In genomic region chr13:60646600-60646999, GRCh38 we compare ENCODE assay signal across 14 cellular contexts.
DNase-seq lines count a peak whose midpoint lies in the region; ATAC-seq and TF ChIP-seq lines count a peak whose summit lies in the region.
"Had no signal": no experiment of that assay in that cellular context is flagged by ENCODE, and none has a peak within 500 bp of the region (broad histone marks: within the 10 kb centered on the region; RNA-seq: fewer than 3 reads in every experiment).

No MANE protein-coding gene starts in this region.

- H3K79me1 ChIP-seq in H9 (ENCODE audit: insufficient read depth, low read depth, low read length, poor library complexity, severe bottlenecking), result no peaks in the 10 kb centered on the region

- H3K4me3 ChIP-seq in endodermal cell (ENCODE audit: low read length) (no peak overlapping the region), neural progenitor cell (no peak overlapping the region)

- no peak overlapping the region for H2BK5ac ChIP-seq in H9 (ENCODE audit: insufficient read length, low read length)

- H3K4me2 ChIP-seq in H9 (ENCODE audit: insufficient read depth, insufficient read length, low read length) (no peak overlapping the region), neural progenitor cell (peak overlapping the region; percentile 39)

- no peak overlapping the region for H4K8ac ChIP-seq in H9 (replicated peaks; ENCODE audit: insufficient read length, low read depth, low read length)

- H3K23me2 ChIP-seq in H9 (ENCODE audit: insufficient read length, low read depth, low read length, poor library complexity, severe bottlenecking), result no peaks in the 10 kb centered on the region

- TF ChIP-seq CTCF in H9 (conservative IDR thresholded peaks at IDR 0.05), result no peak
- no peak for TF ChIP-seq CTCF in endodermal cell (conservative IDR thresholded peaks at IDR 0.05)
- no peak for TF ChIP-seq CTCF in neural progenitor cell (IDR thresholded peaks at IDR 0.05)

- no peak overlapping the region for H3K56ac ChIP-seq in H9 (ENCODE audit: insufficient read length, low read depth, low read length)

- no peak overlapping the region for H3T11ph ChIP-seq in H9 (ENCODE audit: low read length)

- no peak overlapping the region for H3K27ac ChIP-seq in H9 (ENCODE audit: insufficient read length, low read depth, low read length)
- H3K27ac ChIP-seq in endodermal cell (ENCODE audit: low read depth, low read length), result no peak overlapping the region
- no peak overlapping the region for H3K27ac ChIP-seq in neural progenitor cell

- H3K9me3 ChIP-seq in H9 (ENCODE audit: control insufficient read depth, low read depth, low read length), result no peaks in the 10 kb centered on the region
- H3K9me3 ChIP-seq in endodermal cell (ENCODE audit: control insufficient read depth, low read length), result no peaks in the 10 kb centered on the region
- no peaks in the 10 kb centered on the region for H3K9me3 ChIP-seq in neural progenitor cell (ENCODE audit: low read depth)
- H3K9me3 ChIP-seq: Caco-2 had no signal

- no peaks in the 10 kb centered on the region for H4K20me1 ChIP-seq in H9 (ENCODE audit: control insufficient read depth, insufficient read depth, insufficient read length)
- H4K20me1 ChIP-seq in neural progenitor cell (ENCODE audit: low read depth), result no peaks in the 10 kb centered on the region

- H2AK5ac ChIP-seq in H9 (ENCODE audit: insufficient read length, low read length), result no peak overlapping the region

- no peak overlapping the region for H3K23ac ChIP-seq in H9 (ENCODE audit: insufficient read length, low read depth, low read length)

- no peak overlapping the region for H4K91ac ChIP-seq in H9 (ENCODE audit: insufficient read length, low read depth, low read length)

- no peak overlapping the region for H3K4me3 Mint-ChIP-seq in H9
- no peak overlapping the region for H3K4me3 Mint-ChIP-seq in endodermal cell
- H3K4me3 Mint-ChIP-seq in neural progenitor cell, result no peak overlapping the region
- H3K4me3 Mint-ChIP-seq: CD14-positive monocyte; CD8-positive, alpha-beta memory T cell had no signal

- H3K18ac ChIP-seq in H9 (ENCODE audit: insufficient read length, low read depth, low read length), result no peak overlapping the region

- no peak overlapping the region for H3K4ac ChIP-seq in H9 (ENCODE audit: low read depth, low read length)

- H3K27me3 Mint-ChIP-seq in H9 (ENCODE audit: low read depth) (no peaks in the 10 kb centered on the region; the same call in 1 of the 2 replicates), endodermal cell (ENCODE audit: insufficient read depth) (no peaks in the 10 kb centered on the region), neural progenitor cell (ENCODE audit: insufficient read depth, low read depth) (peaks cover 6% of the 10 kb centered on the region)
- H3K27me3 Mint-ChIP-seq: CD8-positive, alpha-beta memory T cell had no signal

- no peak overlapping the region for H4K5ac ChIP-seq in H9 (ENCODE audit: insufficient read length, low read depth, low read length)

- no peaks in the 10 kb centered on the region for H3F3A ChIP-seq in neural progenitor cell (ENCODE audit: low read depth)

- no peak overlapping the region for H2BK20ac ChIP-seq in H9 (ENCODE audit: low read depth, low read length, poor library complexity, severe bottlenecking)

- H3K27me3 ChIP-seq in H9 (ENCODE audit: insufficient read depth, low read length) (no peaks in the 10 kb centered on the region), endodermal cell (ENCODE audit: control insufficient read depth, insufficient read depth, low read length, poor library complexity, severe bottlenecking) (no peaks in the 10 kb centered on the region), neural progenitor cell (no peaks in the 10 kb centered on the region)

- H3K4me1 ChIP-seq in H9 (ENCODE audit: insufficient read depth, low read length) (peaks cover 9% of the 10 kb centered on the region; the same call in 1 of the 2 replicates), endodermal cell (ENCODE audit: control insufficient read depth, insufficient read depth, low read length) (no peaks in the 10 kb centered on the region), neural progenitor cell (peaks cover 29% of the 10 kb centered on the region)
- H3K4me1 ChIP-seq: Caco-2 had no signal

- no CpG with 5 or more reads among the region's 3 CpGs for WGBS in H9 (ENCODE audit: extremely low coverage, insufficient read length, low lambda C conversion rate)
- WGBS in endodermal cell (ENCODE audit: insufficient coverage in 1 of 2, insufficient read length in 1 of 2), 2 experiments, result 84 to 100% methylated on average over 1 to 3 of the region's 3 CpGs

- H2BK120ac ChIP-seq in H9 (ENCODE audit: low read depth, low read length, poor library complexity, severe bottlenecking), result no peak overlapping the region

- no peak overlapping the region for H2BK12ac ChIP-seq in H9 (ENCODE audit: insufficient read length, low read depth, low read length)

- DNase-seq in H9 (no peak), RPMI8226 (peak; percentile 8), endodermal cell (peak; percentile 63), neural progenitor cell (ENCODE audit: low spot score) (peak; percentile 23), NOMO-1 treated with DMSO at 0.1 percent for 48 hours (lab: John Stamatoyannopoulos, UW; ENCODE audit: unreplicated experiment) (no peak), NCI-H1436 (lab: John Stamatoyannopoulos, UW) (no peak)
- DNase-seq in stimulated activated naive CD8-positive, alpha-beta T cell treated with anti-CD3 and anti-CD28 coated beads, Interleukin-15, Interleukin-2, amounts not matched to agents 100 U/mL and 50 U/mL, for 24 hours, result no peak
- DNase-seq: Caco-2; CD8-positive, alpha-beta memory T cell; DND-41; GDM1; H7; IMR-90 had no signal

- ATAC-seq in stimulated activated naive CD8-positive, alpha-beta T cell treated with anti-CD3 and anti-CD28 coated beads, Interleukin-15, Interleukin-2, amounts not matched to agents 100 U/mL and 50 U/mL, for 24 hours, result no peak

- H3K36me3 Mint-ChIP-seq in H9 (ENCODE audit: insufficient read depth in 1 of 3, low read depth in 3 of 3), result peaks cover 0 to 4% (median 0%) of the 10 kb centered on the region in 3 experiments; a peak in 3 of 7 replicates
- no peaks in the 10 kb centered on the region for H3K36me3 Mint-ChIP-seq in endodermal cell (ENCODE audit: low read depth)
- H3K36me3 Mint-ChIP-seq in neural progenitor cell, result peaks cover 2% of the 10 kb centered on the region
- H3K36me3 Mint-ChIP-seq: CD14-positive monocyte; CD8-positive, alpha-beta memory T cell had no signal

- H3K79me2 ChIP-seq in H9 (ENCODE audit: insufficient read depth, low read length) (no peaks in the 10 kb centered on the region), neural progenitor cell (ENCODE audit: low read depth) (no peaks in the 10 kb centered on the region)

- no peaks in the 10 kb centered on the region for H3K36me3 ChIP-seq in endodermal cell (ENCODE audit: control insufficient read depth, insufficient read depth, low read length)
- H3K36me3 ChIP-seq in neural progenitor cell, result no peaks in the 10 kb centered on the region

- H3K9ac ChIP-seq in H9 (ENCODE audit: extremely low read depth, insufficient read length, low read length), result no peak overlapping the region
- H3K9ac ChIP-seq in endodermal cell (ENCODE audit: extremely low read depth, low read length, poor library complexity, severe bottlenecking), result no peak overlapping the region
- no peak overlapping the region for H3K9ac ChIP-seq in neural progenitor cell

- no peak overlapping the region for H2BK15ac ChIP-seq in H9 (ENCODE audit: low read depth, low read length)

- H3K14ac ChIP-seq in H9 (ENCODE audit: insufficient read depth, low read length), result no peak overlapping the region

- H3K27ac Mint-ChIP-seq in H9 (peak overlapping the region in 2 of 3 experiments; percentile 75 to 88; a peak in 5 of 7 replicates), endodermal cell (no peak overlapping the region), neural progenitor cell (peak overlapping the region; percentile 35)
- H3K27ac Mint-ChIP-seq: CD14-positive monocyte; CD8-positive, alpha-beta memory T cell had no signal

- H3K4me1 Mint-ChIP-seq in H9 (peaks cover 29 to 36% of the 10 kb centered on the region in 2 experiments), endodermal cell (peaks cover 14% of the 10 kb centered on the region), neural progenitor cell (peaks cover 23% of the 10 kb centered on the region)
- H3K4me1 Mint-ChIP-seq: CD14-positive monocyte; CD8-positive, alpha-beta memory T cell had no signal

- H3K9me3 Mint-ChIP-seq in H9 (peaks cover 4 to 9% of the 10 kb centered on the region in 2 experiments; a peak in 4 of 5 replicates), endodermal cell (no peaks in the 10 kb centered on the region), neural progenitor cell (peaks cover 10% of the 10 kb centered on the region)

- H2AFZ ChIP-seq in H9 (ENCODE audit: low read length) (no peak overlapping the region), neural progenitor cell (replicated peaks) (peak overlapping the region; percentile 57)

Comparison
In these comparisons a context has a peak if more than half of its experiments do, and no peak if none do; other contexts are left out.
1. DNase-seq: peak in RPMI8226 (single experiment), endodermal cell (single experiment) and neural progenitor cell (single experiment); none in H9 (single experiment), NOMO-1 treated with DMSO at 0.1 percent for 48 hours (single experiment), stimulated activated naive CD8-positive, alpha-beta T cell treated with anti-CD3 and anti-CD28 coated beads, Interleukin-15, Interleukin-2, amounts not matched to agents 100 U/mL and 50 U/mL, for 24 hours (single experiment) and NCI-H1436 (single experiment).